ENCODE assay signal across 19 cellular contexts in the genomic region with DNA sequence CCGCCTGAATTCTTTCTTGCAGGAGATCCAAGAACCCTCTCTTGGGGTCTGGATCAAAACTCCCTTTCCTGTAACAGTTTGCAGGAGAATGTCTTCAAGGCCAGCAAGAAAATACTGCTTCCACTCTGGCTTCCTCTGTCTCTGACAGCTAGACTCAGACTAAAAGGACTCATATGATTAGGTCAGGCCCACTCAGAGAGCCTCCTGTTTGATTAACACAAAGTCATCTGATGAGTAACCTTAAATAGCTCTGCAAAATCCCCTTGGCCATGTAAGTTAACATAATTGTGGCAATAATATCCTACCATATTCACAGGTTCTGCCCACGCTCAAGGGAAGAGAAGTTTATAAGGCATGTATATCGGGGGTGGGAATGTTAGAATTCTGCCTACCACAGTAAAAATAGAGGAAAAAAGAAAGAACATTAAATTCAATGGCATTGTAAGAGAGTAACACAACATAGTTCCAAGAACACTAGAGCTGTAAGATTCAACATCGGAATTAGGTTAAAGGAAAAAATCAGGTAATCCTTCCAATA. TPM values are rescaled to one million over a fixed set of nuclear protein-coding genes. Genes with fewer than 3 reads are reported as not detected.
"Had no signal": no experiment of that assay in that cellular context is flagged by ENCODE, and none has a peak within 500 bp of the region (broad histone marks: within the 10 kb centered on the region; RNA-seq: fewer than 3 reads in every experiment).

No MANE protein-coding gene starts in this region.

- H3K27ac ChIP-seq: cardiac muscle cell, esophagus muscularis mucosa, neural progenitor cell, ovary had no signal

- H3K4me3 ChIP-seq: cardiac muscle cell, esophagus muscularis mucosa, neural progenitor cell, ovary had no signal

- H3K36me3 Mint-ChIP-seq: activated CD8-positive, alpha-beta memory T cell treated with anti-CD3 and anti-CD28 coated beads, Interleukin-2, amount 10 ng/mL, durations not matched to agents 7 days and 5 days; activated naive CD8-positive, alpha-beta T cell treated with anti-CD3 and anti-CD28 coated beads for 36 hours; mesothelial cell of epicardium; neural progenitor cell; stimulated activated effector memory CD8-positive, alpha-beta T cell treated with anti-CD3 and anti-CD28 coated beads, Interleukin-12 subunit alpha, Interleukin-12 subunit beta, amount 100 ng/mL, for 72 hours had no signal

- H3K27me3 ChIP-seq: cardiac muscle cell, esophagus muscularis mucosa, neural progenitor cell, ovary had no signal

- H3K9me3 Mint-ChIP-seq: activated naive CD8-positive, alpha-beta T cell treated with anti-CD3 and anti-CD28 coated beads for 36 hours; activated T-cell treated with anti-CD3 and anti-CD28 coated beads, Interleukin-2, amount 50 U/mL, for 4 hours; mesothelial cell of epicardium; neural progenitor cell; stimulated activated effector memory CD8-positive, alpha-beta T cell treated with anti-CD3 and anti-CD28 coated beads, Interleukin-12 subunit alpha, Interleukin-12 subunit beta, amount 100 ng/mL, for 72 hours had no signal

- H3K9me3 ChIP-seq: esophagus muscularis mucosa, ovary had no signal

- H3K4me3 Mint-ChIP-seq: activated CD8-positive, alpha-beta memory T cell treated with anti-CD3 and anti-CD28 coated beads, Interleukin-2, amount 10 ng/mL, durations not matched to agents 7 days and 5 days; activated naive CD8-positive, alpha-beta T cell treated with anti-CD3 and anti-CD28 coated beads for 36 hours; activated T-cell treated with anti-CD3 and anti-CD28 coated beads, Interleukin-2, amount 50 U/mL, for 4 hours; mesothelial cell of epicardium; neural progenitor cell; stimulated activated effector memory CD8-positive, alpha-beta T cell treated with anti-CD3 and anti-CD28 coated beads, Interleukin-12 subunit alpha, Interleukin-12 subunit beta, amount 100 ng/mL, for 72 hours had no signal

- ATAC-seq: activated CD4-positive, CD25-positive, alpha-beta regulatory T cell treated with anti-CD3 and anti-CD28 coated beads, Interleukin-2, amount 50 U/mL, for 24 hours; activated CD8-positive, alpha-beta memory T cell treated with anti-CD3 and anti-CD28 coated beads, Interleukin-2, amount 10 ng/mL, durations not matched to agents 7 days and 5 days; activated T-cell treated with anti-CD3 and anti-CD28 coated beads, Interleukin-2, amount 50 U/mL, for 4 hours; stimulated activated effector memory CD8-positive, alpha-beta T cell treated with anti-CD3 and anti-CD28 coated beads, Interleukin-12 subunit alpha, Interleukin-12 subunit beta, amount 100 ng/mL, for 72 hours had no signal

- H3K4me1 ChIP-seq: neural progenitor cell had no signal

- H3K36me3 ChIP-seq: cardiac muscle cell, esophagus muscularis mucosa, neural progenitor cell, ovary had no signal

- H3K4me1 Mint-ChIP-seq: activated CD8-positive, alpha-beta memory T cell treated with anti-CD3 and anti-CD28 coated beads, Interleukin-2, amount 10 ng/mL, durations not matched to agents 7 days and 5 days; activated naive CD8-positive, alpha-beta T cell treated with anti-CD3 and anti-CD28 coated beads for 36 hours; mesothelial cell of epicardium; neural progenitor cell; stimulated activated effector memory CD8-positive, alpha-beta T cell treated with anti-CD3 and anti-CD28 coated beads, Interleukin-12 subunit alpha, Interleukin-12 subunit beta, amount 100 ng/mL, for 72 hours had no signal

- DNase-seq: activated CD8-positive, alpha-beta memory T cell treated with anti-CD3 and anti-CD28 coated beads, Interleukin-2, amount 10 ng/mL, durations not matched to agents 7 days and 5 days; activated gamma-delta T cell treated with Interleukin-2 at 50 U/mL for 16 hours; activated naive CD8-positive, alpha-beta T cell treated with anti-CD3 and anti-CD28 coated beads for 36 hours; activated T-cell treated with anti-CD3 and anti-CD28 coated beads, Interleukin-2, amount 50 U/mL, for 4 hours; aorta; glutamatergic neuron; retina; small intestine; trophoblast cell had no signal

- H3K27ac Mint-ChIP-seq: activated CD8-positive, alpha-beta memory T cell treated with anti-CD3 and anti-CD28 coated beads, Interleukin-2, amount 10 ng/mL, durations not matched to agents 7 days and 5 days; activated naive CD8-positive, alpha-beta T cell treated with anti-CD3 and anti-CD28 coated beads for 36 hours; mesothelial cell of epicardium; neural progenitor cell; stimulated activated effector memory CD8-positive, alpha-beta T cell treated with anti-CD3 and anti-CD28 coated beads, Interleukin-12 subunit alpha, Interleukin-12 subunit beta, amount 100 ng/mL, for 72 hours had no signal

RNA-seq across cellular contexts. Expression of gene HHATL, which starts 20.6 kb away (rescaled TPM):
- total RNA-seq: activated CD8-positive, alpha-beta memory T cell treated with anti-CD3 and anti-CD28 coated beads, Interleukin-2, amount 10 ng/mL, durations not matched to agents 7 days and 5 days; activated naive CD8-positive, alpha-beta T cell treated with anti-CD3 and anti-CD28 coated beads for 36 hours; activated T-cell treated with anti-CD3 and anti-CD28 coated beads, Interleukin-2, amount 50 U/mL, for 4 hours; aorta; fibroblast of villous mesenchyme; mesothelial cell of epicardium; T-helper 2 cell treated with Interferon-gamma antibody and Interleukin-4, amounts not matched to agents 100 ng/mL and 5 ng/mL, for 36 hours had no signal
- polyA plus RNA-seq: liver had no signal

RNA-seq across cellular contexts. Expression of gene KLHL40, which starts 37.9 kb away (rescaled TPM):
- total RNA-seq: activated CD8-positive, alpha-beta memory T cell treated with anti-CD3 and anti-CD28 coated beads, Interleukin-2, amount 10 ng/mL, durations not matched to agents 7 days and 5 days; activated naive CD8-positive, alpha-beta T cell treated with anti-CD3 and anti-CD28 coated beads for 36 hours; activated T-cell treated with anti-CD3 and anti-CD28 coated beads, Interleukin-2, amount 50 U/mL, for 4 hours; aorta; fibroblast of villous mesenchyme; liver; mesothelial cell of epicardium; ovary; T-helper 2 cell treated with Interferon-gamma antibody and Interleukin-4, amounts not matched to agents 100 ng/mL and 5 ng/mL, for 36 hours had no signal
- polyA plus RNA-seq: liver, ovary had no signal
